26 cellular contexts compared by ENCODE assay signal in the genomic region with DNA sequence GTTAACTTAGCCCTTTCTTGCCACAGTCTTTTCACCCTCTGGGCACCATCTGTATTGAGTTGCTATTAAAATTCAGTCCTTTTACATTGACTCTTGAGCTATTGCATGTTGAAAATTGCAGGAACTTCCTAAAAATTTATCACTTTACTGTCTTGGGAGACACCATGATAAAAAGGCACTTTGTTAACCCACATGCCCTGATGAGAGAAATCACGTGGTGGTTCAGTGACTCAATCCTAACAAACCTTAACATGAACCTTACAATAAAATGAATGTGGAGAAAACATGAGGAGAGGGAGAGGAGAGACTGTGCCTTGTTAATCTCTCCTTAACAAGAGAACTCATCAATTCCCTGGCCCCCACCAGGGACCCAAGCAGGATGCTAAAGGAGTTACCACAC. TPM values are rescaled to one million over a fixed set of nuclear protein-coding genes. Genes with fewer than 3 reads are reported as not detected.
"Had no signal": no experiment of that assay in that cellular context is flagged by ENCODE, and none has a peak within 500 bp of the region (broad histone marks: within the 10 kb centered on the region; RNA-seq: fewer than 3 reads in every experiment).

No MANE protein-coding gene starts in this region.

- ATAC-seq: activated CD8-positive, alpha-beta T cell treated with anti-CD3 and anti-CD28 coated beads for 36 hours; activated naive CD8-positive, alpha-beta T cell treated with anti-CD3 and anti-CD28 coated beads, Interleukin-2, amount 50 U/mL, for 24 hours; activated T-cell treated with anti-CD3 and anti-CD28 coated beads, Interleukin-2, amount 50 U/mL, for 4 hours; activated T-helper 17 cell treated with anti-CD3 and anti-CD28 coated beads, Interleukin-2, amount 50 U/mL, for 72 hours; natural killer cell had no signal

- H3K27ac ChIP-seq: neural progenitor cell, prostate gland, suprapubic skin, tibial artery had no signal

- DNase-seq: activated B cell treated with CpG ODN at 0.5 μM for 24 hours; activated CD4-positive, alpha-beta T cell treated with anti-CD3 and anti-CD28 coated beads, Interleukin-2, amount 50 U/mL, for 1 hour; activated CD8-positive, alpha-beta T cell treated with anti-CD3 and anti-CD28 coated beads for 36 hours; activated gamma-delta T cell treated with Interleukin-2 at 50 U/mL for 16 hours; activated naive CD8-positive, alpha-beta T cell treated with anti-CD3 and anti-CD28 coated beads, Interleukin-2, amount 50 U/mL, for 24 hours; activated T-cell treated with anti-CD3 and anti-CD28 coated beads, Interleukin-2, amount 50 U/mL, for 4 hours; amygdala; central memory CD4-positive, alpha-beta T cell; head of caudate nucleus; hypothalamus; natural killer cell; occipital lobe; stimulated activated CD4-positive, alpha-beta T cell treated with anti-CD3 and anti-CD28 coated beads, Interleukin-15, amount 100 ng/mL, for 24 hours; stimulated activated CD4-positive, alpha-beta T cell treated with anti-CD3 and anti-CD28 coated beads, Interleukin-2, amount 100 ng/mL, for 24 hours; stimulated activated naive CD4-positive, alpha-beta T cell; tibial artery had no signal

- H3K36me3 ChIP-seq: neural progenitor cell, prostate gland, suprapubic skin, tibial artery had no signal

- H3K27me3 ChIP-seq: neural progenitor cell, suprapubic skin, tibial artery had no signal

- H3K4me3 ChIP-seq: neural progenitor cell, prostate gland, smooth muscle cell, suprapubic skin, tibial artery had no signal

- H2AFZ ChIP-seq: neural progenitor cell had no signal

- H3K9ac ChIP-seq: neural progenitor cell had no signal

- H3K9me3 ChIP-seq: prostate gland, suprapubic skin, tibial artery had no signal

- H3K4me2 ChIP-seq: neural progenitor cell, smooth muscle cell had no signal

- H3K4me1 ChIP-seq: prostate gland, suprapubic skin, tibial artery had no signal

RNA-seq across cellular contexts. Expression of gene GSTA3, which starts 54.8 kb away (rescaled TPM):
- total RNA-seq: activated B cell treated with CpG ODN at 0.5 μM for 24 hours; activated CD8-positive, alpha-beta T cell treated with anti-CD3 and anti-CD28 coated beads for 36 hours; activated T-cell treated with anti-CD3 and anti-CD28 coated beads, Interleukin-2, amount 50 U/mL, for 4 hours; activated T-helper 17 cell treated with anti-CD3 and anti-CD28 coated beads, Interleukin-2, amount 50 U/mL, for 72 hours; endothelial cell of umbilical vein; fibroblast of lung; fibroblast of villous mesenchyme; kidney epithelial cell; natural killer cell; occipital lobe; smooth muscle cell; ureter had no signal
- polyA plus RNA-seq: endothelial cell of umbilical vein, fibroblast of lung, smooth muscle cell had no signal
